In genomic region chr18:76451475-76452331, GRCh38 we compare ENCODE assay signal across 8 cellular contexts. TPM values are rescaled to one million over a fixed set of nuclear protein-coding genes. Genes with fewer than 3 reads are reported as not detected.
A peak's percentile ranks its signal among the peaks of the same experiment; 100 is the strongest.
DNase-seq lines count a peak whose midpoint lies in the region; ATAC-seq and TF ChIP-seq lines count a peak whose summit lies in the region.

No MANE protein-coding gene starts in this region.

- H3K9me3 ChIP-seq in AG04450 (ENCODE audit: control insufficient read depth, insufficient read depth, low read length) (no peaks in the 10 kb centered on the region), ovary (no peaks in the 10 kb centered on the region)

- no peak for TF ChIP-seq EP300 in ovary (IDR thresholded peaks at IDR 0.05)

- intact Hi-C loops in activated CD4-positive, alpha-beta memory T cell treated with anti-CD3 and anti-CD28 coated beads for 36 hours (cut with micrococcal nuclease), result loop anchor here (2.0 kb wide), 1 partner anchor 41 kb away; no protein-coding TSS in a partner anchor
- intact Hi-C loops in ovary (cut with DNase I), result no loop called here

- TF ChIP-seq POLR2A in ovary (IDR thresholded peaks at IDR 0.05), result no peak

- no peak overlapping the region for H3K27ac Mint-ChIP-seq in activated CD4-positive, alpha-beta memory T cell treated with anti-CD3 and anti-CD28 coated beads for 36 hours

- no peaks in the 10 kb centered on the region for H3K36me3 Mint-ChIP-seq in activated CD4-positive, alpha-beta memory T cell treated with anti-CD3 and anti-CD28 coated beads for 36 hours

- 17 to 21% (median 20%) methylated on average over 26 of the region's 26 CpGs for WGBS in ovary, 3 donors

- ATAC-seq in foreskin keratinocyte (peak; percentile 37), GM18873 (IDR thresholded peaks at IDR 0.05; ENCODE audit: low FRiP score, unreplicated experiment) (no peak)

- H3K27ac ChIP-seq in AG04450 (ENCODE audit: low read depth, low read length) (peak overlapping the region; percentile 93), foreskin keratinocyte (peak overlapping the region; percentile 76), ovary (peak overlapping the region; percentile 62 to 72)

- H3K4me1 Mint-ChIP-seq in activated CD4-positive, alpha-beta memory T cell treated with anti-CD3 and anti-CD28 coated beads for 36 hours (ENCODE audit: low read depth), result peaks cover 19% of the 10 kb centered on the region

- H3K27me3 ChIP-seq in AG04450 (ENCODE audit: control insufficient read depth, insufficient read depth, low read length) (no peaks in the 10 kb centered on the region), H7 (ENCODE audit: control insufficient read depth, insufficient read depth, low read length) (peaks cover 9% of the 10 kb centered on the region; the same call in 1 of the 2 replicates), foreskin keratinocyte (no peaks in the 10 kb centered on the region), ovary (no peaks in the 10 kb centered on the region)

- H3K4me3 Mint-ChIP-seq in activated CD4-positive, alpha-beta memory T cell treated with anti-CD3 and anti-CD28 coated beads for 36 hours, result peak overlapping the region; percentile 72

- H3K36me3 ChIP-seq in H7 (replicated peaks; ENCODE audit: control insufficient read depth, insufficient read depth, low read length) (no peaks in the 10 kb centered on the region), ovary (no peaks in the 10 kb centered on the region)

- POLR2A ChIA-PET in AG04450 (lab: Yijun Ruan, JAX), result interaction anchor here (0.5 to 1.6 kb wide), 3 partner anchors 9 to 214 kb away, joined by 3 to 5 read pairs (median 4); no protein-coding TSS in a partner anchor
- POLR2A ChIA-PET in activated CD4-positive, alpha-beta memory T cell treated with anti-CD3 and anti-CD28 coated beads for 36 hours (lab: Charles Lee), result no interaction called here

- H3K27me3 Mint-ChIP-seq in activated CD4-positive, alpha-beta memory T cell treated with anti-CD3 and anti-CD28 coated beads for 36 hours, result peaks cover 38% of the 10 kb centered on the region

- H3K4me3 ChIP-seq in AG04450 (ENCODE audit: low read depth, low read length) (peak overlapping the region; percentile 62), H7 (ENCODE audit: insufficient read depth, low read depth, low read length) (peak overlapping the region; percentile 32), ovary (peak overlapping the region; percentile 53)

- CTCF ChIA-PET in AG04450 (lab: Charles Lee), result interaction anchor here (1.3 kb wide), 1 partner anchor 53 kb away, joined by 5 read pairs; no protein-coding TSS in a partner anchor
- CTCF ChIA-PET in activated CD4-positive, alpha-beta memory T cell treated with anti-CD3 and anti-CD28 coated beads for 36 hours (lab: Charles Lee), result interaction anchor here (1.0 to 2.3 kb wide), 2 partner anchors 12 to 53 kb away, joined by 3 to 9 read pairs; no protein-coding TSS in a partner anchor

- TF ChIP-seq CTCF in AG04450 (IDR thresholded peaks at IDR 0.05; ENCODE audit: low read depth, low read length) (no peak), foreskin keratinocyte (conservative IDR thresholded peaks at IDR 0.05) (no peak), ovary (IDR thresholded peaks at IDR 0.05) (peak in 1 of 3 donors; percentile 11)

- DNase-seq in AG04450 (ENCODE audit: low read depth, low spot score) (no peak), H7 (no peak), foreskin keratinocyte (no peak), ovary (peak; percentile 8 to 46 (median 32))
- DNase-seq in activated CD4-positive, alpha-beta memory T cell treated with anti-CD3 and anti-CD28 coated beads for 36 hours, result peak; percentile 7
- DNase-seq in effector CD4-positive, alpha-beta T cell, result no peak
- DNase-seq in stimulated activated CD4-positive, alpha-beta T cell treated with anti-CD3 and anti-CD28 coated beads, Interleukin-2, amount 100 ng/mL, for 48 hours, result no peak

- H3K4me1 ChIP-seq in foreskin keratinocyte, result no peaks in the 10 kb centered on the region
- H3K4me1 ChIP-seq in ovary (ENCODE audit: insufficient read depth), result peaks cover 34% of the 10 kb centered on the region

- H3K9me3 Mint-ChIP-seq in activated CD4-positive, alpha-beta memory T cell treated with anti-CD3 and anti-CD28 coated beads for 36 hours, result no peaks in the 10 kb centered on the region

RNA-seq across cellular contexts. Expression of gene ZNF516, which starts 43.3 kb away (rescaled TPM):
- polyA plus RNA-seq in AG04450 (2011; rRNA removed) (15.0 and 15.5 TPM in 2 replicates), foreskin keratinocyte (5.9 and 8.2 TPM in 2 replicates), ovary (10 to 100 TPM; 13.5 to 25.4 TPM)
- 46.5 and 50.4 TPM in 2 replicates for polyA minus RNA-seq in AG04450 (2011; rRNA and poly(A)+ RNA removed)
- 41.8 and 53.9 TPM in 2 replicates for total RNA-seq in H7 (2014; rRNA removed; shearing (Covaris generic))
- 1 to 10 TPM; 2.7 to 4.8 TPM for total RNA-seq in activated CD4-positive, alpha-beta memory T cell treated with anti-CD3 and anti-CD28 coated beads for 36 hours
- total RNA-seq in foreskin keratinocyte (11.7 and 14.6 TPM in 2 replicates), ovary (100 to 1,000 TPM in 3 of 7 donors, 10 to 100 TPM in 4; 44.9 to 110 (median 99.9) TPM)

Comparison
In these comparisons a context has a peak if more than half of its experiments do, and no peak if none do; other contexts are left out.
1. DNase-seq: peak in activated CD4-positive, alpha-beta memory T cell treated with anti-CD3 and anti-CD28 coated beads for 36 hours (single experiment) and ovary (5 of 5); none in AG04450 (single experiment), H7 (single experiment), foreskin keratinocyte (0 of 2), effector CD4-positive, alpha-beta T cell (single experiment) and stimulated activated CD4-positive, alpha-beta T cell treated with anti-CD3 and anti-CD28 coated beads, Interleukin-2, amount 100 ng/mL, for 48 hours (0 of 2).
2. Peak in every context shown above with its lines, with median percentiles within 50 percentile points of each other: H3K27ac ChIP-seq and H3K4me3 ChIP-seq.